ENCODE assay signal across 1 cellular context in genomic region chr4:40606239-40606767, GRCh38.
TF ChIP-seq lines count a peak whose summit lies in the region.

No MANE protein-coding gene starts in this region.

TF ChIP-seq in HepG2, 621 proteins besides CTCF, POLR2A, EP300 and RAD21 (continued from another document):
- TF ChIP-seq ZBTB3 (CRISPR knock-in tag; IDR thresholded peaks at IDR 0.05; ENCODE audit: borderline replicate concordance, low read depth) = no peak
- no peak for TF ChIP-seq ZNF616 (CRISPR knock-in tag; IDR thresholded peaks at IDR 0.05; ENCODE audit: low read depth)
- 0 out of 2 replicates have a peak, but pooled peaks have one; percentile 9 for TF ChIP-seq SMC3 (IDR thresholded peaks at IDR 0.05; ENCODE audit: low read length)
- no peak for TF ChIP-seq MED13 (CRISPR knock-in tag; IDR thresholded peaks at IDR 0.05)
- no peak for TF ChIP-seq ZSCAN30 (CRISPR knock-in tag; IDR thresholded peaks at IDR 0.05)
- TF ChIP-seq GPN1 (CRISPR knock-in tag; IDR thresholded peaks at IDR 0.05; ENCODE audit: borderline replicate concordance) = no peak
- TF ChIP-seq ZNF772 (CRISPR knock-in tag; IDR thresholded peaks at IDR 0.05) = no peak
- no peak for TF ChIP-seq SMYD3 (CRISPR knock-in tag; IDR thresholded peaks at IDR 0.05)
- TF ChIP-seq ZNF20 (CRISPR knock-in tag; IDR thresholded peaks at IDR 0.05) = no peak
- TF ChIP-seq HNF4A (CRISPR knock-in tag; IDR thresholded peaks at IDR 0.05) = peak; percentile 30; the same call in 1 of the 2 replicates
- no peak for TF ChIP-seq ZKSCAN5 (CRISPR knock-in tag; IDR thresholded peaks at IDR 0.05)
- TF ChIP-seq ZNF777 (CRISPR knock-in tag; IDR thresholded peaks at IDR 0.05) = peak; percentile 78
- TF ChIP-seq PATZ1 (CRISPR knock-in tag; IDR thresholded peaks at IDR 0.05) = 0 out of 2 replicates have a peak, but pooled peaks have one; percentile 20
- no peak for TF ChIP-seq SATB2 (CRISPR knock-in tag; IDR thresholded peaks at IDR 0.05)
- TF ChIP-seq MLXIP (CRISPR knock-in tag; IDR thresholded peaks at IDR 0.05; ENCODE audit: borderline replicate concordance) = no peak
- no peak for TF ChIP-seq CHD4 (IDR thresholded peaks at IDR 0.05; ENCODE audit: borderline replicate concordance, low read length)
- no peak for TF ChIP-seq REPIN1 (CRISPR knock-in tag; IDR thresholded peaks at IDR 0.05; ENCODE audit: borderline replicate concordance, low read depth)
- TF ChIP-seq ZNF550 (CRISPR knock-in tag; IDR thresholded peaks at IDR 0.05; ENCODE audit: borderline replicate concordance) = no peak
- TF ChIP-seq STAG1 (CRISPR knock-in tag; IDR thresholded peaks at IDR 0.05) = peak; percentile 60
- TF ChIP-seq, protein P1, sequence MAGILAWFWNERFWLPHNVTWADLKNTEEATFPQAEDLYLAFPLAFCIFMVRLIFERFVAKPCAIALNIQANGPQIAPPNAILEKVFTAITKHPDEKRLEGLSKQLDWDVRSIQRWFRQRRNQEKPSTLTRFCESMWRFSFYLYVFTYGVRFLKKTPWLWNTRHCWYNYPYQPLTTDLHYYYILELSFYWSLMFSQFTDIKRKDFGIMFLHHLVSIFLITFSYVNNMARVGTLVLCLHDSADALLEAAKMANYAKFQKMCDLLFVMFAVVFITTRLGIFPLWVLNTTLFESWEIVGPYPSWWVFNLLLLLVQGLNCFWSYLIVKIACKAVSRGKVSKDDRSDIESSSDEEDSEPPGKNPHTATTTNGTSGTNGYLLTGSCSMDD (CRISPR knock-in tag; IDR thresholded peaks at IDR 0.05) = no peak
- TF ChIP-seq SRY (CRISPR knock-in tag; IDR thresholded peaks at IDR 0.05) = no peak
- no peak for TF ChIP-seq ZNF468 (CRISPR knock-in tag; IDR thresholded peaks at IDR 0.05)
- TF ChIP-seq ZNF337 (CRISPR knock-in tag; IDR thresholded peaks at IDR 0.05; ENCODE audit: borderline replicate concordance, low read depth) = no peak
- no peak for TF ChIP-seq ZNF343 (CRISPR knock-in tag; IDR thresholded peaks at IDR 0.05)
- TF ChIP-seq XRCC5 (optimal IDR thresholded peaks at IDR 0.05; ENCODE audit: low read length) = peak; percentile 13
- TF ChIP-seq ZNF230 (CRISPR knock-in tag; IDR thresholded peaks at IDR 0.05) = no peak
- no peak for TF ChIP-seq ADNP (CRISPR knock-in tag; IDR thresholded peaks at IDR 0.05)
- no peak for TF ChIP-seq RELA (CRISPR knock-in tag; IDR thresholded peaks at IDR 0.05)
- TF ChIP-seq CC2D1A (CRISPR knock-in tag; IDR thresholded peaks at IDR 0.05) = no peak
- TF ChIP-seq ZFY (CRISPR knock-in tag; IDR thresholded peaks at IDR 0.05) = no peak
- TF ChIP-seq NAIF1 (CRISPR knock-in tag; IDR thresholded peaks at IDR 0.05; ENCODE audit: borderline replicate concordance) = no peak
- no peak for TF ChIP-seq ZNF557 (CRISPR knock-in tag; IDR thresholded peaks at IDR 0.05)
- no peak for TF ChIP-seq ESRRA (CRISPR knock-in tag; IDR thresholded peaks at IDR 0.05; ENCODE audit: low read depth)
